In genomic region chr18:31230495-31230894, GRCh38 we compare ENCODE assay signal across 10 cellular contexts.
DNase-seq lines count a peak whose midpoint lies in the region; ATAC-seq and TF ChIP-seq lines count a peak whose summit lies in the region.
"Had no signal": no experiment of that assay in that cellular context is flagged by ENCODE, and none has a peak within 500 bp of the region (broad histone marks: within the 10 kb centered on the region; RNA-seq: fewer than 3 reads in every experiment).

No MANE protein-coding gene starts in this region.

- ATAC-seq in GM21529 (IDR thresholded peaks at IDR 0.05; ENCODE audit: unreplicated experiment) (peak; percentile 80), HG03460 (IDR thresholded peaks at IDR 0.05; ENCODE audit: unreplicated experiment) (peak; percentile 82), esophagus mucosa (peak; percentile 95), GM21367 (IDR thresholded peaks at IDR 0.05; ENCODE audit: unreplicated experiment) (no peak)
- ATAC-seq: heart right ventricle, psoas muscle had no signal

- DNase-seq in GM12865 (ENCODE audit: low read depth) (peak; percentile 80), D341Med (ENCODE audit: low spot score) (no peak), putamen (ENCODE audit: low spot score) (no peak), mucosa of gallbladder (ENCODE audit: low spot score) (no peak)
- DNase-seq: heart right ventricle, psoas muscle had no signal

- TF ChIP-seq CTCF in GM12865 (IDR thresholded peaks at IDR 0.05; ENCODE audit: insufficient read depth, low read depth, low read length, missing control alignments): no peak

- peak overlapping the region; percentile 15; the same call in 1 of the 2 replicates for H3K4me3 ChIP-seq in GM12865 (ENCODE audit: low read depth, low read length)
- H3K4me3 ChIP-seq: heart right ventricle, psoas muscle had no signal
